ENCODE assay signal across 23 cellular contexts in the genomic region with DNA sequence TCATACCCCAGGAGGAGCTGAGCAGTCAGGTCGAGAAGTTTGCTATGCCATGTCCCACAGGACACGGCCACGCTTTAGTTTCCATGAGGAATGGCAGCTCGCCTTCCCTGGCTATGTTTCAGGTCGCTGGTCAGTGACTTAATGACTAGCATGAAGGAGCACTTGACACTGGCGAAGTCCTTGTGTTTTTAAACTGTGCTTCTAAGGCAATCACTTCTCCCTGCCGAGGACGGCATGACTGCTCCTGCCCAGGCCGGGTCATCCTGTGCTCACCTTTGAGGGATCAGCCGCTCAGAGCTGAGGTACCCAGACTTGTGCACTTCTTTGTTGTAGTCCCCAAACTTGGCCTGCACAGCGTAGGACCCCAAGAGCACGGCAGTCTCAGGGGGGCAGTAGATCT. TPM values are rescaled to one million over a fixed set of nuclear protein-coding genes. Genes with fewer than 3 reads are reported as not detected.
DNase-seq lines count a peak whose midpoint lies in the region; ATAC-seq and TF ChIP-seq lines count a peak whose summit lies in the region.
"Had no signal": no experiment of that assay in that cellular context is flagged by ENCODE, and none has a peak within 500 bp of the region (broad histone marks: within the 10 kb centered on the region; RNA-seq: fewer than 3 reads in every experiment).

No MANE protein-coding gene starts in this region.

- H3K36me3 Mint-ChIP-seq in activated CD4-positive, alpha-beta T cell treated with anti-CD3 and anti-CD28 coated beads, Interleukin-2, amount 10 ng/mL, durations not matched to agents 24 days and 14 days (ENCODE audit: low read depth) = peaks cover 80% of the 10 kb centered on the region
- peaks cover 83% of the 10 kb centered on the region for H3K36me3 Mint-ChIP-seq in activated naive CD4-positive, alpha-beta T cell treated with anti-CD3 and anti-CD28 coated beads, Interleukin-2, amount 10 ng/mL, durations not matched to agents 7 days and 5 days

- CTCF ChIA-PET in mammary epithelial cell (lab: Charles Lee; ENCODE audit: low non-redundant PET) = interaction anchor here (0.8 kb wide), 1 partner anchor 318 kb away, joined by 6 read pairs; no protein-coding TSS in a partner anchor
- CTCF ChIA-PET in activated naive CD4-positive, alpha-beta T cell treated with anti-CD3 and anti-CD28 coated beads, Interleukin-2, amount 10 ng/mL, durations not matched to agents 7 days and 5 days (lab: Charles Lee) = no interaction called here

- peak overlapping the region; percentile 40 for H3K27ac Mint-ChIP-seq in activated CD4-positive, alpha-beta T cell treated with anti-CD3 and anti-CD28 coated beads, Interleukin-2, amount 10 ng/mL, durations not matched to agents 24 days and 14 days
- H3K27ac Mint-ChIP-seq in activated naive CD4-positive, alpha-beta T cell treated with anti-CD3 and anti-CD28 coated beads, Interleukin-2, amount 10 ng/mL, durations not matched to agents 7 days and 5 days = no peak overlapping the region
- H3K27ac Mint-ChIP-seq: dendritic cell treated with granulocyte-macrophage colony-stimulating factor and Interleukin-4, amounts not matched to agents 40 ng/mL and 50 ng/mL, for 4 days had no signal

- dilution Hi-C loops in mammary epithelial cell (cut with HindIII; ENCODE audit: low sequenced_read_pairs) = no loop called here

- H3K27me3 ChIP-seq in mammary epithelial cell (ENCODE audit: insufficient read depth, low read length) (no peaks in the 10 kb centered on the region), lower lobe of right lung (ENCODE audit: low read depth) (no peaks in the 10 kb centered on the region), thyroid gland (no peaks in the 10 kb centered on the region)
- H3K27me3 ChIP-seq: cardiac muscle cell, foreskin keratinocyte, MG63 had no signal

- BruUV-seq in mammary epithelial cell (replicated peaks; lab: Mats Ljungman, UMichigan) = TSS peak; percentile 13

- H3K9me3 Mint-ChIP-seq in activated CD4-positive, alpha-beta T cell treated with anti-CD3 and anti-CD28 coated beads, Interleukin-2, amount 10 ng/mL, durations not matched to agents 24 days and 14 days = no peaks in the 10 kb centered on the region
- no peaks in the 10 kb centered on the region for H3K9me3 Mint-ChIP-seq in activated naive CD4-positive, alpha-beta T cell treated with anti-CD3 and anti-CD28 coated beads, Interleukin-2, amount 10 ng/mL, durations not matched to agents 7 days and 5 days
- H3K9me3 Mint-ChIP-seq: dendritic cell treated with granulocyte-macrophage colony-stimulating factor and Interleukin-4, amounts not matched to agents 40 ng/mL and 50 ng/mL, for 4 days had no signal

- H3K4me1 ChIP-seq in mammary epithelial cell (ENCODE audit: insufficient read depth, low read length) = peaks cover 67% of the 10 kb centered on the region
- H3K4me1 ChIP-seq in lower lobe of right lung = peaks cover 31% of the 10 kb centered on the region
- H3K4me1 ChIP-seq in thyroid gland = peaks cover 52 to 71% of the 10 kb centered on the region in 2 donors

- H4K20me1 ChIP-seq in mammary epithelial cell (ENCODE audit: insufficient read depth, low read length) = no peaks in the 10 kb centered on the region

- WGBS in mammary epithelial cell (ENCODE audit: low coverage, missing lambda C conversion rate) = 99% methylated on average over 10 of the region's 12 CpGs
- 32 to 55% methylated on average over 11 to 12 of the region's 12 CpGs for WGBS in thyroid gland, 2 donors

- H2AFZ ChIP-seq in mammary epithelial cell (ENCODE audit: low read depth, low read length) = no peak overlapping the region

- peaks cover 31% of the 10 kb centered on the region for H3K4me1 Mint-ChIP-seq in activated CD4-positive, alpha-beta T cell treated with anti-CD3 and anti-CD28 coated beads, Interleukin-2, amount 10 ng/mL, durations not matched to agents 24 days and 14 days
- peaks cover 42% of the 10 kb centered on the region for H3K4me1 Mint-ChIP-seq in activated naive CD4-positive, alpha-beta T cell treated with anti-CD3 and anti-CD28 coated beads, Interleukin-2, amount 10 ng/mL, durations not matched to agents 7 days and 5 days

- no peak overlapping the region for H3K9ac ChIP-seq in mammary epithelial cell (ENCODE audit: insufficient read depth, low read length)

- no peak overlapping the region for H3K4me3 ChIP-seq in mammary epithelial cell (replicated peaks in 1 of 3; ENCODE audit: insufficient read depth in 1 of 3, low read depth in 2 of 3, low read length in 3 of 3)
- H3K4me3 ChIP-seq in lower lobe of right lung = no peak overlapping the region
- H3K4me3 ChIP-seq in thyroid gland (replicated peaks in 1 of 3) = no peak overlapping the region
- H3K4me3 ChIP-seq: cardiac muscle cell, MG63 had no signal

- ATAC-seq in lower lobe of right lung = peak; percentile 2 to 6
- no peak for ATAC-seq in left ventricle myocardium superior

- TF ChIP-seq POLR2A in thyroid gland (IDR thresholded peaks at IDR 0.05) = peak in 1 of 2 donors; percentile 31

- H3K27ac ChIP-seq in mammary epithelial cell (ENCODE audit: insufficient read depth, low read depth, low read length) (peak overlapping the region; percentile 30), lower lobe of right lung (no peak overlapping the region), thyroid gland (peak overlapping the region; percentile 93 to 97 (median 95))
- H3K27ac ChIP-seq: 22Rv1, cardiac muscle cell, foreskin keratinocyte, HL-60 had no signal

- peak overlapping the region; percentile 13 for H3K4me2 ChIP-seq in mammary epithelial cell (ENCODE audit: insufficient read depth, low read depth, low read length)

- H3K4me3 Mint-ChIP-seq in activated CD4-positive, alpha-beta T cell treated with anti-CD3 and anti-CD28 coated beads, Interleukin-2, amount 10 ng/mL, durations not matched to agents 24 days and 14 days = no peak overlapping the region
- H3K4me3 Mint-ChIP-seq in activated naive CD4-positive, alpha-beta T cell treated with anti-CD3 and anti-CD28 coated beads, Interleukin-2, amount 10 ng/mL, durations not matched to agents 7 days and 5 days = no peak overlapping the region
- H3K4me3 Mint-ChIP-seq: dendritic cell treated with granulocyte-macrophage colony-stimulating factor and Interleukin-4, amounts not matched to agents 40 ng/mL and 50 ng/mL, for 4 days had no signal

- peaks cover 52% of the 10 kb centered on the region for H3K36me3 ChIP-seq in mammary epithelial cell (ENCODE audit: insufficient read depth, low read length)
- peaks cover 94% of the 10 kb centered on the region for H3K36me3 ChIP-seq in lower lobe of right lung
- H3K36me3 ChIP-seq in thyroid gland = peaks cover 46 to 49% of the 10 kb centered on the region in 2 donors

- in situ Hi-C loops in mammary epithelial cell (cut with MboI; ENCODE audit: low sequenced_read_pairs in 2 of 2) = loop anchor here (10.0 to 25.0 kb wide), 2 partner anchors 190 to 327 kb away; no protein-coding TSS in a partner anchor

- TF ChIP-seq CTCF in mammary epithelial cell (conservative IDR thresholded peaks at IDR 0.05 in 1 of 2, IDR thresholded peaks at IDR 0.05 in 1 of 2; ENCODE audit: extremely low read depth in 1 of 2, insufficient read depth in 1 of 2, low read depth in 1 of 2, low read length in 2 of 2) (no peak), lower lobe of right lung (IDR thresholded peaks at IDR 0.05) (no peak), thyroid gland (IDR thresholded peaks at IDR 0.05) (no peak)

- no peaks in the 10 kb centered on the region for H3K27me3 Mint-ChIP-seq in activated CD4-positive, alpha-beta T cell treated with anti-CD3 and anti-CD28 coated beads, Interleukin-2, amount 10 ng/mL, durations not matched to agents 24 days and 14 days
- H3K27me3 Mint-ChIP-seq in activated naive CD4-positive, alpha-beta T cell treated with anti-CD3 and anti-CD28 coated beads, Interleukin-2, amount 10 ng/mL, durations not matched to agents 7 days and 5 days = no peaks in the 10 kb centered on the region
- H3K27me3 Mint-ChIP-seq: dendritic cell treated with granulocyte-macrophage colony-stimulating factor and Interleukin-4, amounts not matched to agents 40 ng/mL and 50 ng/mL, for 4 days had no signal

- H3K9me3 ChIP-seq in mammary epithelial cell (replicated peaks; ENCODE audit: insufficient read depth, low read length) (no peaks in the 10 kb centered on the region), lower lobe of right lung (no peaks in the 10 kb centered on the region), thyroid gland (no peaks in the 10 kb centered on the region)
- H3K9me3 ChIP-seq: MG63 had no signal

- intact Hi-C loops in activated CD4-positive, alpha-beta T cell treated with anti-CD3 and anti-CD28 coated beads, Interleukin-2, amount 10 ng/mL, durations not matched to agents 24 days and 14 days (cut with micrococcal nuclease) = no loop called here
- intact Hi-C loops in mammary epithelial cell (cut with micrococcal nuclease) (loop anchor here (10.0 kb wide), 2 partner anchors 320 to 570 kb away; no protein-coding TSS in a partner anchor), lower lobe of right lung (cut with DNase I) (no loop called here), thyroid gland (cut with DNase I) (no loop called here), left ventricle myocardium superior (cut with micrococcal nuclease) (no loop called here)

- no peak for DNase-seq in activated CD4-positive, alpha-beta T cell treated with anti-CD3 and anti-CD28 coated beads, Interleukin-2, amount 10 ng/mL, durations not matched to agents 24 days and 14 days
- no peak for DNase-seq in activated CD4-positive, alpha-beta T cell treated with anti-CD3 and anti-CD28 coated beads, Interleukin-2, amount 50 U/mL, for 1 hour
- no peak for DNase-seq in mammary epithelial cell
- DNase-seq in lower lobe of right lung = no peak
- peak; percentile 98 for DNase-seq in thyroid gland
- DNase-seq in activated naive CD4-positive, alpha-beta T cell treated with anti-CD3 and anti-CD28 coated beads, Interleukin-2, amount 10 ng/mL, durations not matched to agents 7 days and 5 days = no peak
- DNase-seq in SHP77 treated with DMSO at 0.1 percent for 48 hours (lab: John Stamatoyannopoulos, UW) = no peak
- DNase-seq in left ventricle myocardium superior = no peak
- DNase-seq: activated gamma-delta T cell treated with Interleukin-2 at 50 U/mL for 16 hours; DND-41; MG63; NCI-H1417 treated with DMSO at 0.1 percent for 48 hours; NCI-H2171; NCI-H526; retina; Right ventricle myocardium superior; stimulated activated CD4-positive, alpha-beta T cell treated with anti-CD3 and anti-CD28 coated beads, Interleukin-4, amount 100 ng/mL, for 4 hours; T-helper 1 cell had no signal

- H3K79me2 ChIP-seq in mammary epithelial cell (ENCODE audit: insufficient read depth, low read length) = peaks cover 92% of the 10 kb centered on the region

RNA-seq across cellular contexts. Expression of a gene that starts 34.1 kb away (rescaled TPM):
- total RNA-seq in activated CD4-positive, alpha-beta T cell treated with anti-CD3 and anti-CD28 coated beads, Interleukin-2, amount 10 ng/mL, durations not matched to agents 24 days and 14 days = 204 and 215 TPM in 2 replicates
- total RNA-seq in mammary epithelial cell = 100 to 1,000 TPM; 164 to 240 TPM
- polyA plus RNA-seq in mammary epithelial cell = 171 TPM
- polyA minus RNA-seq in mammary epithelial cell = 213 TPM
- total RNA-seq in lower lobe of right lung = 254 TPM
- 100 to 1,000 TPM; 221 to 412 (median 339) TPM for total RNA-seq in thyroid gland
- total RNA-seq in left ventricle myocardium superior = 195 TPM

Comparison
In these comparisons a context has a peak if more than half of its experiments do, and no peak if none do; other contexts are left out.
1. DNase-seq: peak in thyroid gland (2 of 2); none in activated CD4-positive, alpha-beta T cell treated with anti-CD3 and anti-CD28 coated beads, Interleukin-2, amount 10 ng/mL, durations not matched to agents 24 days and 14 days (single experiment), activated CD4-positive, alpha-beta T cell treated with anti-CD3 and anti-CD28 coated beads, Interleukin-2, amount 50 U/mL, for 1 hour (single experiment), mammary epithelial cell (single experiment), lower lobe of right lung (single experiment), activated naive CD4-positive, alpha-beta T cell treated with anti-CD3 and anti-CD28 coated beads, Interleukin-2, amount 10 ng/mL, durations not matched to agents 7 days and 5 days (single experiment), SHP77 treated with DMSO at 0.1 percent for 48 hours (single experiment) and left ventricle myocardium superior (single experiment).